Comparison of ENCODE assay signal across 9 cellular contexts in genomic region chr15:78726870-78727551, GRCh38.
DNase-seq lines count a peak whose midpoint lies in the region; ATAC-seq and TF ChIP-seq lines count a peak whose summit lies in the region.
"Had no signal": no experiment of that assay in that cellular context is flagged by ENCODE, and none has a peak within 500 bp of the region (broad histone marks: within the 10 kb centered on the region; RNA-seq: fewer than 3 reads in every experiment).

No MANE protein-coding gene starts in this region.

- no peaks in the 10 kb centered on the region for H3K36me3 ChIP-seq in RWPE2 (ENCODE audit: low read depth)

- H3K9me3 Mint-ChIP-seq in glutamatergic neuron (ENCODE audit: unreplicated experiment): peaks cover 3% of the 10 kb centered on the region

- no peak overlapping the region for H3K27ac ChIP-seq in RWPE2 (ENCODE audit: poor library complexity, severe bottlenecking)

- no peaks in the 10 kb centered on the region for H3K9me3 ChIP-seq in RWPE2 (ENCODE audit: severe bottlenecking)

- no peaks in the 10 kb centered on the region for H3K27me3 ChIP-seq in RWPE2 (ENCODE audit: insufficient read depth, poor library complexity, severe bottlenecking)

- H3K4me3 ChIP-seq in RWPE2 (ENCODE audit: severe bottlenecking): no peak overlapping the region

- peaks cover 8% of the 10 kb centered on the region for H3K4me1 Mint-ChIP-seq in glutamatergic neuron (ENCODE audit: low read depth, unreplicated experiment)

- H3K27me3 Mint-ChIP-seq in glutamatergic neuron (ENCODE audit: unreplicated experiment): no peaks in the 10 kb centered on the region

- TF ChIP-seq CTCF in RWPE2 (IDR thresholded peaks at IDR 0.05; ENCODE audit: poor library complexity, severe bottlenecking): no peak
- TF ChIP-seq CTCF in glutamatergic neuron (IDR thresholded peaks at IDR 0.05; ENCODE audit: partially characterized antibody, unreplicated experiment): no peak

- H3K4me1 ChIP-seq in RWPE2 (ENCODE audit: insufficient read depth, poor library complexity, severe bottlenecking): no peaks in the 10 kb centered on the region

- H3K36me3 Mint-ChIP-seq in glutamatergic neuron (ENCODE audit: unreplicated experiment): peaks cover 4% of the 10 kb centered on the region

- H3K27ac Mint-ChIP-seq in glutamatergic neuron (ENCODE audit: unreplicated experiment): no peak overlapping the region

- H3K4me3 Mint-ChIP-seq in glutamatergic neuron (ENCODE audit: unreplicated experiment): no peak overlapping the region

- peak; percentile 31; the same call in 1 of the 3 replicates for ATAC-seq in RWPE2 (ENCODE audit: low read depth)

- peak in 2 of 3 experiments; percentile 18 to 43 for DNase-seq in NCI-H1417 (lab: John Stamatoyannopoulos, UW)
- DNase-seq in NCI-H1417 treated with DMSO at 0.1 percent for 48 hours (lab: John Stamatoyannopoulos, UW): no peak
- peak; percentile 28 for DNase-seq in H4 (ENCODE audit: low spot score)
- peak; percentile 77 for DNase-seq in RWPE2 (ENCODE audit: low spot score)
- peak; percentile 38 for DNase-seq in germinal center (ENCODE audit: low spot score)
- no peak for DNase-seq in GM03348 (ENCODE audit: low spot score)
- no peak for DNase-seq in posterior vena cava (ENCODE audit: low spot score)
- no peak for DNase-seq in glutamatergic neuron
- DNase-seq: Kasumi-1 had no signal

- intact Hi-C loops in posterior vena cava (cut with DNase I): no loop called here

Comparison
In these comparisons a context has a peak if more than half of its experiments do, and no peak if none do; other contexts are left out.
1. DNase-seq: peak in NCI-H1417 (2 of 3), H4 (single experiment), RWPE2 (single experiment) and germinal center (single experiment); none in NCI-H1417 treated with DMSO at 0.1 percent for 48 hours (single experiment), GM03348 (single experiment), posterior vena cava (single experiment) and glutamatergic neuron (single experiment).